In genomic region chr13:28658539-28658795, GRCh38 we compare ENCODE assay signal across 8 cellular contexts. TPM values are rescaled to one million over a fixed set of nuclear protein-coding genes. Genes with fewer than 3 reads are reported as not detected.
A peak's percentile ranks its signal among the peaks of the same experiment; 100 is the strongest.
DNase-seq lines count a peak whose midpoint lies in the region; ATAC-seq, FAIRE-seq and TF ChIP-seq lines count a peak whose summit lies in the region.

No MANE protein-coding gene starts in this region.

- peak; percentile 24 for ATAC-seq in GM18502 (IDR thresholded peaks at IDR 0.05; ENCODE audit: poor library complexity, unreplicated experiment)
- peak; percentile 14 for ATAC-seq in HG02759 (IDR thresholded peaks at IDR 0.05; ENCODE audit: unreplicated experiment)
- ATAC-seq in SK-N-SH treated with all-trans-retinoic acid at 6 μM for 48 hours = peak; percentile 15; the same call in 2 of the 3 replicates

- TF ChIP-seq CTCF in foreskin fibroblast (IDR thresholded peaks at IDR 0.05; ENCODE audit: low read depth, low read length) (no peak), progenitor cell of endocrine pancreas (IDR thresholded peaks at IDR 0.05; ENCODE audit: unreplicated experiment) (no peak)

- peak overlapping the region; percentile 92 for H3K4me3 ChIP-seq in foreskin fibroblast (ENCODE audit: low read depth in 1 of 2, low read length in 2 of 2)

- H3K27ac Mint-ChIP-seq in progenitor cell of endocrine pancreas = peak overlapping the region; percentile 96

- no peak for DNase-seq in foreskin fibroblast
- DNase-seq in progenitor cell of endocrine pancreas (ENCODE audit: low spot score, unreplicated experiment) = no peak
- no peak for DNase-seq in DMS114 treated with DMSO at 0.1 percent for 48 hours (lab: John Stamatoyannopoulos, UW; ENCODE audit: unreplicated experiment)
- no peak for DNase-seq in HTR-8/SVneo (ENCODE audit: insufficient read length, low spot score)
- no peak for DNase-seq in superior temporal gyrus (ENCODE audit: extremely low spot score)

- no peaks in the 10 kb centered on the region for H3K9me3 Mint-ChIP-seq in progenitor cell of endocrine pancreas (ENCODE audit: low read depth)

- peaks cover 3% of the 10 kb centered on the region for H3K36me3 Mint-ChIP-seq in progenitor cell of endocrine pancreas (ENCODE audit: insufficient read depth)

- peak overlapping the region; percentile 97 for H3K4me3 Mint-ChIP-seq in progenitor cell of endocrine pancreas (ENCODE audit: low read depth)

- H3K27me3 Mint-ChIP-seq in progenitor cell of endocrine pancreas = no peaks in the 10 kb centered on the region

- no peak for FAIRE-seq in HTR-8/SVneo (lab: Jason Lieb, UNC)

- H3K4me1 Mint-ChIP-seq in progenitor cell of endocrine pancreas (ENCODE audit: low read depth) = peaks cover 15% of the 10 kb centered on the region

TF ChIP-seq in SK-N-SH treated with all-trans-retinoic acid at 6 μM for 48 hours, 23 proteins besides CTCF, POLR2A, EP300 and RAD21:
- TF ChIP-seq CSDC2 (CRISPR knock-in tag; IDR thresholded peaks at IDR 0.05) (no peak), TOX (CRISPR knock-in tag; IDR thresholded peaks at IDR 0.05; ENCODE audit: borderline replicate concordance) (no peak), ISL1 (CRISPR knock-in tag; IDR thresholded peaks at IDR 0.05) (no peak), CSRNP3 (CRISPR knock-in tag; IDR thresholded peaks at IDR 0.05) (no peak), ZFP30 (CRISPR knock-in tag; IDR thresholded peaks at IDR 0.05) (no peak), TCF4 (CRISPR knock-in tag; IDR thresholded peaks at IDR 0.05; ENCODE audit: borderline replicate concordance) (no peak), GLIS3 (CRISPR knock-in tag; IDR thresholded peaks at IDR 0.05) (no peak), ZNF565 (CRISPR knock-in tag; conservative IDR thresholded peaks at IDR 0.05; ENCODE audit: low read depth) (no peak), ZFP3 (CRISPR knock-in tag; IDR thresholded peaks at IDR 0.05) (no peak), PPARA (CRISPR knock-in tag; IDR thresholded peaks at IDR 0.05; ENCODE audit: borderline replicate concordance) (no peak), ZC3H10 (CRISPR knock-in tag; IDR thresholded peaks at IDR 0.05) (no peak), BACH2 (CRISPR knock-in tag; IDR thresholded peaks at IDR 0.05; ENCODE audit: borderline replicate concordance) (no peak), TSHZ2 (CRISPR knock-in tag; IDR thresholded peaks at IDR 0.05) (no peak), SNAI2 (CRISPR knock-in tag; IDR thresholded peaks at IDR 0.05) (no peak), ARNTL (CRISPR knock-in tag; IDR thresholded peaks at IDR 0.05; ENCODE audit: borderline replicate concordance, low read depth) (no peak), CREB5 (CRISPR knock-in tag; IDR thresholded peaks at IDR 0.05; ENCODE audit: low read depth) (no peak), OSR1 (CRISPR knock-in tag; IDR thresholded peaks at IDR 0.05) (no peak)

RNA-seq across cellular contexts. Expression of gene POMP, which starts 0.5 kb away (rescaled TPM):
- total RNA-seq in progenitor cell of endocrine pancreas = 58.9 and 60.9 TPM in 2 replicates
